Comparison of ENCODE assay signal across 8 cellular contexts in genomic region chr6:33277663-33278391, GRCh38. TPM values are rescaled to one million over a fixed set of nuclear protein-coding genes. Genes with fewer than 3 reads are reported as not detected.
DNase-seq lines count a peak whose midpoint lies in the region; ATAC-seq and TF ChIP-seq lines count a peak whose summit lies in the region.

No MANE protein-coding gene starts in this region.

- no peaks in the 10 kb centered on the region for H3K9me3 ChIP-seq in naive thymus-derived CD4-positive, alpha-beta T cell (ENCODE audit: control insufficient read depth in 2 of 3, low read length in 3 of 3)

- in situ Hi-C loops in KBM-7 (cut with MboI; ENCODE audit: low pct_unique_long_range_greater_than_20kb, low sequenced_read_pairs), result loop anchor here (10.0 kb wide), 1 partner anchor 127 kb away; no protein-coding TSS in a partner anchor

- peaks cover 40 to 45% of the 10 kb centered on the region in 2 donors for H3K4me1 ChIP-seq in naive thymus-derived CD4-positive, alpha-beta T cell (ENCODE audit: control insufficient read depth in 2 of 2, insufficient read depth in 2 of 2, low read length in 2 of 2)

- H3K4me1 Mint-ChIP-seq in T-helper 2 cell treated with Interferon-gamma antibody and Interleukin-4, amounts not matched to agents 5 μg/mL and 100 μg/mL, for 36 hours (ENCODE audit: low read depth), result peaks cover 44% of the 10 kb centered on the region
- H3K4me1 Mint-ChIP-seq in naive thymus-derived CD4-positive, alpha-beta T cell, result peaks cover 31 to 77% (median 59%) of the 10 kb centered on the region in 7 donors

- peak; percentile 17 for TF ChIP-seq CTCF in AG04449 (IDR thresholded peaks at IDR 0.05; ENCODE audit: insufficient read depth, low read length, missing control alignments)

- no peak for DNase-seq in AG04449 (ENCODE audit: low read depth, low spot score)
- peak; percentile 23 for DNase-seq in T-helper 2 cell treated with Interferon-gamma antibody and Interleukin-4, amounts not matched to agents 5 μg/mL and 100 μg/mL, for 36 hours (ENCODE audit: low spot score)
- peak; percentile 16 for DNase-seq in effector CD8-positive, alpha-beta T cell (lab: John Stamatoyannopoulos, UW)
- DNase-seq in naive thymus-derived CD4-positive, alpha-beta T cell, result peak in 4 of 9 donors; percentile 18 to 28 (median 24)
- DNase-seq in KBM-7, result no peak
- no peak for DNase-seq in NOMO-1 treated with dmso at 0.1 percent for 144 hours (lab: John Stamatoyannopoulos, UW; ENCODE audit: unreplicated experiment)
- DNase-seq in SHP77 (lab: John Stamatoyannopoulos, UW), result no peak

- H3K27me3 Mint-ChIP-seq in T-helper 2 cell treated with Interferon-gamma antibody and Interleukin-4, amounts not matched to agents 5 μg/mL and 100 μg/mL, for 36 hours (ENCODE audit: low read depth), result no peaks in the 10 kb centered on the region
- no peaks in the 10 kb centered on the region for H3K27me3 Mint-ChIP-seq in naive thymus-derived CD4-positive, alpha-beta T cell

- H3K27ac ChIP-seq in naive thymus-derived CD4-positive, alpha-beta T cell (ENCODE audit: low read depth, low read length), result peak overlapping the region; percentile 87

- CTCF ChIA-PET in AG04449 (lab: Yijun Ruan, JAX), result interaction anchor here (0.8 to 6.1 kb wide), 10 partner anchors 11 to 131 kb away, joined by 3 to 41 read pairs (median 4); partner anchors contain the start of genes PFDN6 and WDR46
- CTCF ChIA-PET in naive thymus-derived CD4-positive, alpha-beta T cell (lab: Charles Lee), result interaction anchor here (0.6 to 2.1 kb wide), 10 partner anchors 9 to 267 kb away, joined by 3 to 13 read pairs (median 4); partner anchors contain the start of genes PFDN6, WDR46 and ZBTB22

- peak overlapping the region; percentile 96 for H3K27ac Mint-ChIP-seq in T-helper 2 cell treated with Interferon-gamma antibody and Interleukin-4, amounts not matched to agents 5 μg/mL and 100 μg/mL, for 36 hours
- peak overlapping the region; percentile 88 to 98 (median 92) for H3K27ac Mint-ChIP-seq in naive thymus-derived CD4-positive, alpha-beta T cell

- H3K9me3 Mint-ChIP-seq in T-helper 2 cell treated with Interferon-gamma antibody and Interleukin-4, amounts not matched to agents 5 μg/mL and 100 μg/mL, for 36 hours, result no peaks in the 10 kb centered on the region
- no peaks in the 10 kb centered on the region for H3K9me3 Mint-ChIP-seq in naive thymus-derived CD4-positive, alpha-beta T cell

- H3K27me3 ChIP-seq in naive thymus-derived CD4-positive, alpha-beta T cell (ENCODE audit: control insufficient read depth in 2 of 2, insufficient read depth in 2 of 2, low read length in 2 of 2), result no peaks in the 10 kb centered on the region

- H3K36me3 ChIP-seq in naive thymus-derived CD4-positive, alpha-beta T cell (ENCODE audit: control insufficient read depth in 2 of 3, insufficient read depth in 3 of 3, low read length in 3 of 3), result peaks cover 0 to 76% (median 5%) of the 10 kb centered on the region in 3 experiments

- H3K36me3 Mint-ChIP-seq in T-helper 2 cell treated with Interferon-gamma antibody and Interleukin-4, amounts not matched to agents 5 μg/mL and 100 μg/mL, for 36 hours (ENCODE audit: low read depth), result peaks cover 65% of the 10 kb centered on the region
- peaks cover 0 to 31% (median 6%) of the 10 kb centered on the region in 5 donors for H3K36me3 Mint-ChIP-seq in naive thymus-derived CD4-positive, alpha-beta T cell

- POLR2A ChIA-PET in AG04449 (lab: Yijun Ruan, JAX), result interaction anchor here (0.6 to 3.9 kb wide), 11 partner anchors 10 to 306 kb away, joined by 3 to 57 read pairs (median 5); partner anchors contain the start of genes HSD17B8, PFDN6, RGL2 and WDR46
- POLR2A ChIA-PET in naive thymus-derived CD4-positive, alpha-beta T cell (lab: Charles Lee), result interaction anchor here (0.6 to 7.7 kb wide), 23 partner anchors 9 to 1617 kb away, joined by 3 to 123 read pairs (median 8); partner anchors contain the start of genes LSM2, PFDN6, RGL2 and RING1

- peak overlapping the region; percentile 91 for H3K4me3 Mint-ChIP-seq in T-helper 2 cell treated with Interferon-gamma antibody and Interleukin-4, amounts not matched to agents 5 μg/mL and 100 μg/mL, for 36 hours
- H3K4me3 Mint-ChIP-seq in naive thymus-derived CD4-positive, alpha-beta T cell, result peak overlapping the region; percentile 84 to 93 (median 92)

- H3K4me3 ChIP-seq in AG04449 (ENCODE audit: low read depth, low read length), result peak overlapping the region; percentile 49; the same call in 1 of the 2 replicates
- H3K4me3 ChIP-seq in naive thymus-derived CD4-positive, alpha-beta T cell (ENCODE audit: low read length), result peak overlapping the region; percentile 67

- peak; percentile 8 for ATAC-seq in GM21526 (IDR thresholded peaks at IDR 0.05; ENCODE audit: low FRiP score, unreplicated experiment)
- ATAC-seq in naive thymus-derived CD4-positive, alpha-beta T cell, result peak; percentile 12

- intact Hi-C loops in naive thymus-derived CD4-positive, alpha-beta T cell (cut with micrococcal nuclease), result loop anchor here (1.0 to 10.0 kb wide), 10 partner anchors 11 to 1083 kb away; partner anchors contain the start of genes PFDN6 (in 2 of the 2), WDR46 (in 2 of the 2), GPSM3 (in 1 of the 2) and PBX2 (in 1 of the 2)

RNA-seq across cellular contexts. Expression of gene B3GALT4, which starts 0.9 kb away (rescaled TPM):
- 10 to 100 TPM; 12.9 to 48.0 (median 18.2) TPM for total RNA-seq in naive thymus-derived CD4-positive, alpha-beta T cell
- polyA plus RNA-seq in naive thymus-derived CD4-positive, alpha-beta T cell, result 10 to 100 TPM; 18.9 to 27.3 TPM

RNA-seq across cellular contexts. Expression of gene RPS18, which starts 6.0 kb away (rescaled TPM):
- 1,000 to 10,000 TPM; 2,454 to 4,896 (median 3,431) TPM for total RNA-seq in naive thymus-derived CD4-positive, alpha-beta T cell
- over 10,000 TPM in 1 of 2 donors, 1,000 to 10,000 TPM in 1; 8,513 to 10,735 TPM for polyA plus RNA-seq in naive thymus-derived CD4-positive, alpha-beta T cell

RNA-seq across cellular contexts. Expression of gene VPS52, which starts 6.2 kb away (rescaled TPM):
- 100 to 1,000 TPM in 2 of 5 experiments, 10 to 100 TPM in 3; 74.3 to 110 (median 90.5) TPM for total RNA-seq in naive thymus-derived CD4-positive, alpha-beta T cell
- 10 to 100 TPM; 15.5 to 26.8 TPM for polyA plus RNA-seq in naive thymus-derived CD4-positive, alpha-beta T cell

RNA-seq across cellular contexts. Expression of gene WDR46, which starts 11.2 kb away (rescaled TPM):
- 10 to 100 TPM; 25.3 to 62.7 (median 52.7) TPM for total RNA-seq in naive thymus-derived CD4-positive, alpha-beta T cell
- polyA plus RNA-seq in naive thymus-derived CD4-positive, alpha-beta T cell, result 10 to 100 TPM; 55.2 to 82.9 TPM

RNA-seq across cellular contexts. Expression of gene PFDN6, which starts 11.6 kb away (rescaled TPM):
- total RNA-seq in naive thymus-derived CD4-positive, alpha-beta T cell, result 10 to 100 TPM; 14.6 to 73.2 (median 35.5) TPM
- 10 to 100 TPM; 26.5 to 36.3 TPM for polyA plus RNA-seq in naive thymus-derived CD4-positive, alpha-beta T cell

Comparison
In these comparisons a context has a peak if more than half of its experiments do, and no peak if none do; other contexts are left out.
1. DNase-seq: peak in T-helper 2 cell treated with Interferon-gamma antibody and Interleukin-4, amounts not matched to agents 5 μg/mL and 100 μg/mL, for 36 hours (single experiment) and effector CD8-positive, alpha-beta T cell (single experiment); none in AG04449 (single experiment), KBM-7 (single experiment), NOMO-1 treated with dmso at 0.1 percent for 144 hours (single experiment) and SHP77 (0 of 2).